ENCODE assay signal across 17 cellular contexts in genomic region chr6:31963921-31964320, GRCh38. TPM values are rescaled to one million over a fixed set of nuclear protein-coding genes. Genes with fewer than 3 reads are reported as not detected.
A peak's percentile ranks its signal among the peaks of the same experiment; 100 is the strongest.
DNase-seq lines count a peak whose midpoint lies in the region; ATAC-seq and TF ChIP-seq lines count a peak whose summit lies in the region.
"Had no signal": no experiment of that assay in that cellular context is flagged by ENCODE, and none has a peak within 500 bp of the region (broad histone marks: within the 10 kb centered on the region; RNA-seq: fewer than 3 reads in every experiment).

No MANE protein-coding gene starts in this region.

- H3K27me3 Mint-ChIP-seq in activated naive CD8-positive, alpha-beta T cell treated with anti-CD3 and anti-CD28 coated beads, Interleukin-2, amount 10 ng/mL, durations not matched to agents 7 days and 5 days, result no peaks in the 10 kb centered on the region
- no peaks in the 10 kb centered on the region for H3K27me3 Mint-ChIP-seq in stimulated activated memory B cell treated with anti-CD40 and anti-IgM and Interleukin-4, amounts not matched to agents 10 μg/mL and 1 μg/mL and 100 μg/mL, for 72 hours
- H3K27me3 Mint-ChIP-seq: CD4-positive, alpha-beta memory T cell had no signal

- H2BK12ac ChIP-seq in mesenchymal stem cell (ENCODE audit: low read length in 2 of 2), result no peak overlapping the region

- no peak for TF ChIP-seq CTCF in heart left ventricle (IDR thresholded peaks at IDR 0.05)

- no peak overlapping the region for H3K4me2 ChIP-seq in mesenchymal stem cell (ENCODE audit: low read length, poor library complexity, severe bottlenecking)
- H3K4me2 ChIP-seq: A549, GM23338 had no signal

- H4K8ac ChIP-seq in mesenchymal stem cell (ENCODE audit: low read length), result no peak overlapping the region

- no peak overlapping the region for H3K4me3 Mint-ChIP-seq in activated naive CD8-positive, alpha-beta T cell treated with anti-CD3 and anti-CD28 coated beads, Interleukin-2, amount 10 ng/mL, durations not matched to agents 7 days and 5 days
- H3K4me3 Mint-ChIP-seq in stimulated activated memory B cell treated with anti-CD40 and anti-IgM and Interleukin-4, amounts not matched to agents 10 μg/mL and 1 μg/mL and 100 μg/mL, for 72 hours, result no peak overlapping the region
- H3K4me3 Mint-ChIP-seq: CD4-positive, alpha-beta memory T cell; GM23338 had no signal

- H3K4me1 ChIP-seq in heart left ventricle, result peaks cover 0 to 11% (median 7%) of the 10 kb centered on the region in 12 donors
- peaks cover 9% of the 10 kb centered on the region for H3K4me1 ChIP-seq in mesenchymal stem cell (ENCODE audit: control insufficient read depth, insufficient read depth, low read depth, low read length)
- H3K4me1 ChIP-seq: BE2C had no signal

- intact Hi-C loops in Right ventricle myocardium inferior (cut with DNase I), result no loop called here
- intact Hi-C loops in heart left ventricle (cut with DNase I), result no loop called here

- POLR2A ChIA-PET in activated naive CD8-positive, alpha-beta T cell treated with anti-CD3 and anti-CD28 coated beads, Interleukin-2, amount 10 ng/mL, durations not matched to agents 7 days and 5 days (lab: Charles Lee), result interaction anchor here (0.6 kb wide), 1 partner anchor 131 kb away, joined by 4 read pairs; no protein-coding TSS in a partner anchor
- POLR2A ChIA-PET in HEK293T (lab: Yijun Ruan, JAX), result interaction anchor here (8.0 kb wide), 1 partner anchor 8 kb away, joined by 84 read pairs; the partner anchor contains the start of gene DXO

- H3K27me3 ChIP-seq in heart left ventricle (no peaks in the 10 kb centered on the region), mesenchymal stem cell (ENCODE audit: control insufficient read depth in 1 of 2, insufficient read depth in 1 of 2, low read length in 2 of 2) (no peaks in the 10 kb centered on the region)
- H3K27me3 ChIP-seq: BE2C had no signal

- H3K36me3 ChIP-seq in heart left ventricle, result peaks cover 0 to 90% (median 89%) of the 10 kb centered on the region in 9 donors
- peaks cover 79 to 90% of the 10 kb centered on the region in 2 experiments for H3K36me3 ChIP-seq in mesenchymal stem cell (ENCODE audit: control insufficient read depth in 1 of 2, insufficient read depth in 2 of 2, low read depth in 1 of 2, low read length in 2 of 2)

- no peak overlapping the region for H2BK15ac ChIP-seq in mesenchymal stem cell (ENCODE audit: low read depth, poor library complexity, severe bottlenecking)

- WGBS in heart left ventricle, 4 donors, result 91 to 98% (median 96%) methylated on average over 14 to 19 of the region's 19 CpGs
- WGBS in mesenchymal stem cell, result 93% methylated on average over 18 of the region's 19 CpGs

- no peaks in the 10 kb centered on the region for H3K9me3 ChIP-seq in heart left ventricle
- H3K9me3 ChIP-seq in mesenchymal stem cell (ENCODE audit: control insufficient read depth, low read length), result no peaks in the 10 kb centered on the region
- H3K9me3 ChIP-seq: A549, BE2C had no signal

- no peak overlapping the region for H3K4ac ChIP-seq in mesenchymal stem cell (ENCODE audit: low read depth in 1 of 2, low read length in 2 of 2)

- peak overlapping the region; percentile 54 for H3K27ac Mint-ChIP-seq in activated naive CD8-positive, alpha-beta T cell treated with anti-CD3 and anti-CD28 coated beads, Interleukin-2, amount 10 ng/mL, durations not matched to agents 7 days and 5 days
- H3K27ac Mint-ChIP-seq in stimulated activated memory B cell treated with anti-CD40 and anti-IgM and Interleukin-4, amounts not matched to agents 10 μg/mL and 1 μg/mL and 100 μg/mL, for 72 hours, result peak overlapping the region; percentile 18
- H3K27ac Mint-ChIP-seq: GM23338 had no signal

- H2AFZ ChIP-seq in mesenchymal stem cell (ENCODE audit: low read depth, low read length), result no peak overlapping the region
- H2AFZ ChIP-seq: GM23338 had no signal

- peaks cover 27% of the 10 kb centered on the region for H3K36me3 Mint-ChIP-seq in activated naive CD8-positive, alpha-beta T cell treated with anti-CD3 and anti-CD28 coated beads, Interleukin-2, amount 10 ng/mL, durations not matched to agents 7 days and 5 days
- H3K36me3 Mint-ChIP-seq in stimulated activated memory B cell treated with anti-CD40 and anti-IgM and Interleukin-4, amounts not matched to agents 10 μg/mL and 1 μg/mL and 100 μg/mL, for 72 hours, result peaks cover 78% of the 10 kb centered on the region

- no peak overlapping the region for H3K9ac ChIP-seq in mesenchymal stem cell (ENCODE audit: low read length)

- H3K4me3 ChIP-seq in heart left ventricle (no peak overlapping the region), mesenchymal stem cell (ENCODE audit: insufficient read depth in 1 of 2, low read depth in 1 of 2, low read length in 2 of 2) (no peak overlapping the region)
- H3K4me3 ChIP-seq: A549, GM23338 had no signal

- H3K23ac ChIP-seq in mesenchymal stem cell (ENCODE audit: low read length in 2 of 2), result no peak overlapping the region

- no peak overlapping the region for H3K14ac ChIP-seq in mesenchymal stem cell (ENCODE audit: low read length in 2 of 2)

- H2BK5ac ChIP-seq in mesenchymal stem cell (ENCODE audit: low read depth, low read length, poor library complexity, severe bottlenecking), result no peak overlapping the region

- H3K27ac ChIP-seq in heart left ventricle, result no peak overlapping the region
- H3K27ac ChIP-seq in mesenchymal stem cell (ENCODE audit: low read length, poor library complexity, severe bottlenecking), result no peak overlapping the region
- H3K27ac ChIP-seq: A549, C4-2B had no signal

- TF ChIP-seq POLR2A in heart left ventricle (IDR thresholded peaks at IDR 0.05), result no peak

- ATAC-seq in Right ventricle myocardium inferior (no peak), heart left ventricle (no peak), HG02763 (IDR thresholded peaks at IDR 0.05; ENCODE audit: unreplicated experiment) (no peak)
- ATAC-seq in activated naive CD8-positive, alpha-beta T cell treated with anti-CD3 and anti-CD28 coated beads, Interleukin-2, amount 10 ng/mL, durations not matched to agents 7 days and 5 days (ENCODE audit: low read depth), result no peak
- ATAC-seq in stimulated activated memory B cell treated with anti-CD40 and anti-IgM and Interleukin-4, amounts not matched to agents 10 μg/mL and 1 μg/mL and 100 μg/mL, for 72 hours, result no peak
- ATAC-seq: A549, GM23338 had no signal

- DNase-seq in Right ventricle myocardium inferior (ENCODE audit: missing footprints), result peak; percentile 57
- DNase-seq in heart left ventricle, result no peak
- no peak for DNase-seq in activated naive CD8-positive, alpha-beta T cell treated with anti-CD3 and anti-CD28 coated beads, Interleukin-2, amount 10 ng/mL, durations not matched to agents 7 days and 5 days
- no peak for DNase-seq in mesenchymal stem cell
- DNase-seq in HEK293T (ENCODE audit: extremely low spot score), result no peak
- DNase-seq: BE2C; CD4-positive, alpha-beta memory T cell; COR-L47; DMS153; DMS79 treated with DMSO at 0.1 percent for 48 hours; EL; H7 had no signal

- H2BK120ac ChIP-seq in mesenchymal stem cell (ENCODE audit: low read depth, low read length), result no peak overlapping the region

- H3K4me1 Mint-ChIP-seq in activated naive CD8-positive, alpha-beta T cell treated with anti-CD3 and anti-CD28 coated beads, Interleukin-2, amount 10 ng/mL, durations not matched to agents 7 days and 5 days, result peaks cover 13% of the 10 kb centered on the region
- H3K4me1 Mint-ChIP-seq in stimulated activated memory B cell treated with anti-CD40 and anti-IgM and Interleukin-4, amounts not matched to agents 10 μg/mL and 1 μg/mL and 100 μg/mL, for 72 hours, result peaks cover 44% of the 10 kb centered on the region

- H3K79me1 ChIP-seq in mesenchymal stem cell (replicated peaks; ENCODE audit: low read length, poor library complexity, severe bottlenecking), result peaks cover 60% of the 10 kb centered on the region

- CTCF ChIA-PET in HEK293T (lab: Yijun Ruan, JAX), result no interaction called here

- H2AK5ac ChIP-seq in mesenchymal stem cell (ENCODE audit: low read length, severe bottlenecking), result no peak overlapping the region

- H3K18ac ChIP-seq in mesenchymal stem cell (ENCODE audit: low read depth in 1 of 2, low read length in 2 of 2), result no peak overlapping the region

- peak overlapping the region; percentile 9 for H4K91ac ChIP-seq in mesenchymal stem cell (ENCODE audit: low read length)

- no peaks in the 10 kb centered on the region for H3K9me3 Mint-ChIP-seq in activated naive CD8-positive, alpha-beta T cell treated with anti-CD3 and anti-CD28 coated beads, Interleukin-2, amount 10 ng/mL, durations not matched to agents 7 days and 5 days
- no peaks in the 10 kb centered on the region for H3K9me3 Mint-ChIP-seq in stimulated activated memory B cell treated with anti-CD40 and anti-IgM and Interleukin-4, amounts not matched to agents 10 μg/mL and 1 μg/mL and 100 μg/mL, for 72 hours
- H3K9me3 Mint-ChIP-seq: CD4-positive, alpha-beta memory T cell had no signal

RNA-seq across cellular contexts. Expression of gene SKIC2, which starts 4.9 kb away (rescaled TPM):
- total RNA-seq in Right ventricle myocardium inferior (30.7 TPM), heart left ventricle (10 to 100 TPM; 24.5 to 51.8 (median 36.4) TPM)
- 10 to 100 TPM; 29.3 to 35.1 TPM for polyA plus RNA-seq in heart left ventricle
- 100 to 1,000 TPM; 102 to 112 TPM for total RNA-seq in activated naive CD8-positive, alpha-beta T cell treated with anti-CD3 and anti-CD28 coated beads, Interleukin-2, amount 10 ng/mL, durations not matched to agents 7 days and 5 days
- polyA plus RNA-seq in mesenchymal stem cell (2013, experiment 1 of 2), result 21.2 TPM
- polyA plus RNA-seq in mesenchymal stem cell (2013, experiment 2 of 2), result 19.1 TPM

RNA-seq across cellular contexts. Expression of gene NELFE, which starts 5.2 kb away (rescaled TPM):
- total RNA-seq in Right ventricle myocardium inferior, result 41.9 TPM
- 10 to 100 TPM; 37.2 to 82.0 (median 46.4) TPM for total RNA-seq in heart left ventricle
- 10 to 100 TPM; 35.4 to 82.0 TPM for polyA plus RNA-seq in heart left ventricle
- total RNA-seq in activated naive CD8-positive, alpha-beta T cell treated with anti-CD3 and anti-CD28 coated beads, Interleukin-2, amount 10 ng/mL, durations not matched to agents 7 days and 5 days, result 10 to 100 TPM; 61.3 to 62.5 TPM
- 53.5 TPM for polyA plus RNA-seq in mesenchymal stem cell (2013, experiment 1 of 2)
- 56.2 TPM for polyA plus RNA-seq in mesenchymal stem cell (2013, experiment 2 of 2)

RNA-seq across cellular contexts. Expression of gene DXO, which starts 8.0 kb away (rescaled TPM):
- total RNA-seq in Right ventricle myocardium inferior (9.8 TPM), heart left ventricle (10 to 100 TPM in 8 of 9 donors, 1 to 10 TPM in 1; 9.4 to 17.8 (median 12.8) TPM)
- polyA plus RNA-seq in heart left ventricle, result 10 to 100 TPM; 11.3 to 14.3 TPM
- 10 to 100 TPM; 22.4 to 28.6 TPM for total RNA-seq in activated naive CD8-positive, alpha-beta T cell treated with anti-CD3 and anti-CD28 coated beads, Interleukin-2, amount 10 ng/mL, durations not matched to agents 7 days and 5 days
- polyA plus RNA-seq in mesenchymal stem cell (2013, experiment 1 of 2), result 13.4 TPM
- 13.9 TPM for polyA plus RNA-seq in mesenchymal stem cell (2013, experiment 2 of 2)

RNA-seq across cellular contexts. Expression of gene C4A, which starts 17.9 kb away (rescaled TPM):
- total RNA-seq in Right ventricle myocardium inferior (92.1 TPM), heart left ventricle (100 to 1,000 TPM in 3 of 9 donors, 10 to 100 TPM in 6; 51.6 to 301 (median 82.4) TPM)
- 10 to 100 TPM; 34.5 to 34.6 TPM for polyA plus RNA-seq in heart left ventricle
- 1 to 10 TPM; 3.4 to 6.7 TPM for total RNA-seq in activated naive CD8-positive, alpha-beta T cell treated with anti-CD3 and anti-CD28 coated beads, Interleukin-2, amount 10 ng/mL, durations not matched to agents 7 days and 5 days
- 1.4 TPM for polyA plus RNA-seq in mesenchymal stem cell (2013, experiment 1 of 2)
- polyA plus RNA-seq in mesenchymal stem cell (2013, experiment 2 of 2), result 1.6 TPM

RNA-seq across cellular contexts. Expression of gene CFB, which starts 18.0 kb away (rescaled TPM):
- total RNA-seq in Right ventricle myocardium inferior (8.8 TPM), heart left ventricle (100 to 1,000 TPM in 1 of 9 donors, 10 to 100 TPM in 1, 1 to 10 TPM in 7; 3.0 to 151 (median 5.3) TPM)
- polyA plus RNA-seq in heart left ventricle, result 1 to 10 TPM; 3.7 to 5.4 TPM
- 1 to 10 TPM; 1.2 to 2.1 TPM for total RNA-seq in activated naive CD8-positive, alpha-beta T cell treated with anti-CD3 and anti-CD28 coated beads, Interleukin-2, amount 10 ng/mL, durations not matched to agents 7 days and 5 days
- polyA plus RNA-seq in mesenchymal stem cell (2013, experiment 1 of 2), result 1.7 TPM
- polyA plus RNA-seq in mesenchymal stem cell (2013, experiment 2 of 2), result 1.7 TPM
- total RNA-seq: GM23338, H7 had no signal
- polyA plus RNA-seq: CD4-positive, alpha-beta memory T cell had no signal
